ENCODE assay signal across 8 cellular contexts in genomic region chr5:107389130-107389553, GRCh38.
DNase-seq lines count a peak whose midpoint lies in the region; ATAC-seq and TF ChIP-seq lines count a peak whose summit lies in the region.

No MANE protein-coding gene starts in this region.

- H3K79me2 ChIP-seq in OCI-LY7 (ENCODE audit: insufficient read depth, low read depth, low read length) = no peaks in the 10 kb centered on the region

- peak overlapping the region; percentile 53 for H3K4me3 ChIP-seq in OCI-LY7 (ENCODE audit: low read depth, low read length, poor library complexity, severe bottlenecking)

- H4K20me1 ChIP-seq in OCI-LY7 (ENCODE audit: insufficient read depth, low read length) = no peaks in the 10 kb centered on the region

- peaks cover 12% of the 10 kb centered on the region; the same call in 1 of the 2 replicates for H3K36me3 ChIP-seq in OCI-LY7 (ENCODE audit: insufficient read depth, low read length)

- DNase-seq in DMS53 treated with DMSO at 0.1 percent for 48 hours (lab: John Stamatoyannopoulos, UW; ENCODE audit: unreplicated experiment) (peak; percentile 78), OCI-LY7 (ENCODE audit: low spot score) (peak; percentile 96), dermis microvascular lymphatic vessel endothelial cell (ENCODE audit: low read depth in 2 of 2) (peak; percentile 95 to 98), pulmonary artery endothelial cell (ENCODE audit: low read depth, low spot score) (peak; percentile 61), islet precursor cell (no peak), ecto neural progenitor cell (ENCODE audit: low spot score) (no peak)

- H2AFZ ChIP-seq in OCI-LY7 (ENCODE audit: low read length) = peak overlapping the region; percentile 74; the same call in 1 of the 2 replicates

- H3K27ac ChIP-seq in OCI-LY7 (ENCODE audit: low read depth, low read length, poor library complexity, severe bottlenecking) = peak overlapping the region; percentile 97

- TF ChIP-seq CTCF in OCI-LY7 (conservative IDR thresholded peaks at IDR 0.05; ENCODE audit: low read length) = peak; percentile 54; the same call in 1 of the 2 replicates

- intact Hi-C loops in OCI-LY7 (cut with micrococcal nuclease; ENCODE audit: unreplicated experiment) = loop anchor here (1.0 to 5.0 kb wide), 7 partner anchors 16 to 284 kb away; no protein-coding TSS in a partner anchor

- H3K4me1 ChIP-seq in OCI-LY7 (ENCODE audit: insufficient read depth, low read length, poor library complexity, severe bottlenecking) = peaks cover 80% of the 10 kb centered on the region

- H3K9me3 ChIP-seq in OCI-LY7 (ENCODE audit: low read length) = peaks cover 9% of the 10 kb centered on the region; the same call in 1 of the 2 replicates

- H3K4me2 ChIP-seq in OCI-LY7 (ENCODE audit: low read length) = peak overlapping the region; percentile 84

- CTCF ChIA-PET in OCI-LY7 (lab: Charles Lee; ENCODE audit: unreplicated experiment) = interaction anchor here (1.0 to 1.3 kb wide), 3 partner anchors 11 to 183 kb away, joined by 3 to 7 read pairs (median 3); no protein-coding TSS in a partner anchor

- no TSS peak for BruUV-seq in OCI-LY7 (replicated peaks; lab: Mats Ljungman, UMichigan)

- POLR2A ChIA-PET in OCI-LY7 (lab: Charles Lee) = interaction anchor here (0.5 to 5.1 kb wide), 29 partner anchors 11 to 267 kb away, joined by 3 to 50 read pairs (median 4); no protein-coding TSS in a partner anchor

- H3K9me2 ChIP-seq in OCI-LY7 (ENCODE audit: insufficient read depth, low read length) = no peaks in the 10 kb centered on the region

- peak; percentile 84 for ATAC-seq in GM19328 (IDR thresholded peaks at IDR 0.05; ENCODE audit: unreplicated experiment)
- ATAC-seq in HG03280 (IDR thresholded peaks at IDR 0.05; ENCODE audit: unreplicated experiment) = peak; percentile 72

Comparison
In these comparisons a context has a peak if more than half of its experiments do, and no peak if none do; other contexts are left out.
1. DNase-seq: peak in DMS53 treated with DMSO at 0.1 percent for 48 hours (single experiment), OCI-LY7 (single experiment), dermis microvascular lymphatic vessel endothelial cell (2 of 2) and pulmonary artery endothelial cell (single experiment); none in islet precursor cell (single experiment) and ecto neural progenitor cell (single experiment).